Comparison of ENCODE assay signal across 15 cellular contexts in the genomic region with DNA sequence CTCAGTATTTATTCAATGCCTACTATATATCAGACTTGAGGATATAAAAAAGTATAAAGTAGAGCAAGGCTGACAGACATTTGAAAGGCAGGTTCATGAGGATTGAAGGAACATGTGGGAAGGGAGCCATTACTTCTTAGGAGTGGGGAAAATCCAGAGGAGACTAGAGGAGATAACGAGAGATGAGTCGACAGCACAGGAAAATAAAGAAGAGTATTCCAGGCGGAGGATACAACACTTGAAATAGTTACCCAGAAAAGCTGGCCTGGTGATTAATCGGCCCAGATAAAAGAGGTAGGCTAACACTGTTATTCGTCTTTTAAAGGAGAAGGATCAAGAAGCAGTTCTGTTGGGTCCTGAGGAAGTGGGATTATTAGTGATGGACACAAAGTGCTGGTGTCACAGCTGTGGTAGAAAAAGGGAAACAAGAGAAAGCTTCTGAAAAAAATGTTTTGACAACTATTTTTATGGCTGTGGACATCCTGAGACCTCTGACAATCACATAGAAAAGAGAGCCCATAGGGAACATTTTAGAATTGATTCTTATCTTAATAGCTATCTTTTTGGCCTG.
DNase-seq lines count a peak whose midpoint lies in the region; ATAC-seq, FAIRE-seq and TF ChIP-seq lines count a peak whose summit lies in the region.
"Had no signal": no experiment of that assay in that cellular context is flagged by ENCODE, and none has a peak within 500 bp of the region (broad histone marks: within the 10 kb centered on the region; RNA-seq: fewer than 3 reads in every experiment).

No MANE protein-coding gene starts in this region.

- H3K27me3 ChIP-seq in left lung = no peaks in the 10 kb centered on the region
- H3K27me3 ChIP-seq: body of pancreas, testis had no signal

- no peak for ATAC-seq in GM18870 (IDR thresholded peaks at IDR 0.05; ENCODE audit: unreplicated experiment)
- ATAC-seq in left lung = no peak
- no peak for ATAC-seq in GM21619 (IDR thresholded peaks at IDR 0.05; ENCODE audit: unreplicated experiment)
- ATAC-seq: body of pancreas, lower lobe of right lung had no signal

- intact Hi-C loops in OCI-LY7 (cut with micrococcal nuclease; ENCODE audit: unreplicated experiment) = loop anchor here (2.0 kb wide), 2 partner anchors 85 to 447 kb away; no protein-coding TSS in a partner anchor
- intact Hi-C loops in left lung (cut with DNase I) = no loop called here

- no peaks in the 10 kb centered on the region for H4K20me1 ChIP-seq in OCI-LY7 (ENCODE audit: insufficient read depth, low read length)

- H3K4me1 ChIP-seq in OCI-LY7 (ENCODE audit: insufficient read depth, low read length, poor library complexity, severe bottlenecking) = peaks cover 98% of the 10 kb centered on the region
- peaks cover 4 to 43% of the 10 kb centered on the region in 2 donors for H3K4me1 ChIP-seq in left lung

- H3K9me3 ChIP-seq in OCI-LY7 (ENCODE audit: low read length) (no peaks in the 10 kb centered on the region), left lung (no peaks in the 10 kb centered on the region)
- H3K9me3 ChIP-seq: body of pancreas, lower lobe of right lung, testis had no signal

- H3K27ac ChIP-seq in OCI-LY7 (ENCODE audit: low read depth, low read length, poor library complexity, severe bottlenecking) (peak overlapping the region; percentile 34), skin epidermis (peak overlapping the region in 12 of 21 experiments; percentile 0 to 77 (median 54)), left lung (no peak overlapping the region)
- H3K27ac ChIP-seq: testis had no signal

- FAIRE-seq in GM12891 (lab: Jason Lieb, UNC) = no peak
- FAIRE-seq: D721Med had no signal

- DNase-seq in GM12891 (ENCODE audit: insufficient read length, low spot score) (no peak), OCI-LY7 (ENCODE audit: low spot score) (no peak), iris pigment epithelial cell (ENCODE audit: low read depth) (peak; percentile 21), NCI-H82 treated with DMSO at 0.1 percent for 48 hours (lab: John Stamatoyannopoulos, UW; ENCODE audit: unreplicated experiment) (no peak), left lung (no peak)
- DNase-seq: activated CD4-positive, alpha-beta T cell treated with anti-CD3 and anti-CD28 coated beads, Interleukin-2, amount 10 ng/mL, durations not matched to agents 24 days and 14 days; body of pancreas; lower lobe of right lung; NCI-H187 treated with DMSO at 0.1 percent for 48 hours; NCI-H774; testis had no signal

- H3K4me3 ChIP-seq in OCI-LY7 (ENCODE audit: low read depth, low read length, poor library complexity, severe bottlenecking) = no peak overlapping the region
- no peak overlapping the region for H3K4me3 ChIP-seq in skin epidermis
- no peak overlapping the region for H3K4me3 ChIP-seq in left lung
- H3K4me3 ChIP-seq: body of pancreas, lower lobe of right lung, testis had no signal

- CTCF ChIA-PET in OCI-LY7 (lab: Charles Lee; ENCODE audit: unreplicated experiment) = interaction anchor here (0.5 to 1.1 kb wide), 2 partner anchors 10 to 321 kb away, joined by 3 to 4 read pairs; no protein-coding TSS in a partner anchor

- H3K9me2 ChIP-seq in OCI-LY7 (ENCODE audit: insufficient read depth, low read length) = no peaks in the 10 kb centered on the region

- TF ChIP-seq POLR2A in GM12891 (IDR thresholded peaks at IDR 0.05; ENCODE audit: low read depth, low read length) = no peak

- peak overlapping the region; percentile 17; the same call in 1 of the 2 replicates for H2AFZ ChIP-seq in OCI-LY7 (ENCODE audit: low read length)

- TF ChIP-seq CTCF in OCI-LY7 (conservative IDR thresholded peaks at IDR 0.05; ENCODE audit: low read length) = no peak
- no peak for TF ChIP-seq CTCF in left lung (IDR thresholded peaks at IDR 0.05)

- H3K79me2 ChIP-seq in OCI-LY7 (ENCODE audit: insufficient read depth, low read depth, low read length) = no peaks in the 10 kb centered on the region

- POLR2A ChIA-PET in OCI-LY7 (lab: Charles Lee) = interaction anchor here (0.6 to 1.5 kb wide), 14 partner anchors 8 to 1374 kb away, joined by 3 to 8 read pairs (median 3); no protein-coding TSS in a partner anchor

- no TSS peak for BruUV-seq in OCI-LY7 (replicated peaks; lab: Mats Ljungman, UMichigan)

- H3K4me2 ChIP-seq in OCI-LY7 (ENCODE audit: low read length) = peak overlapping the region; percentile 52

- H3K36me3 ChIP-seq in OCI-LY7 (ENCODE audit: insufficient read depth, low read length) (no peaks in the 10 kb centered on the region), left lung (no peaks in the 10 kb centered on the region)
- H3K36me3 ChIP-seq: lower lobe of right lung had no signal

TF ChIP-seq in GM12891, 5 proteins besides CTCF, POLR2A, EP300 and RAD21:
- TF ChIP-seq POLR2AphosphoS5 (IDR thresholded peaks at IDR 0.05; ENCODE audit: low read depth, low read length) = no peak
- peak; percentile 77 for TF ChIP-seq SPI1 (IDR thresholded peaks at IDR 0.05; ENCODE audit: low read depth, low read length)
- TF ChIP-seq PAX5 (IDR thresholded peaks at IDR 0.05; ENCODE audit: insufficient read depth, low read length, severe bottlenecking) = no peak
TF ChIP-seq in GM12891: peak in this region for 1.

Comparison
In these comparisons a context has a peak if more than half of its experiments do, and no peak if none do; other contexts are left out.
1. H3K27ac ChIP-seq: peak in OCI-LY7 (single experiment) and skin epidermis (12 of 21); none in left lung (0 of 2).